ENCODE assay signal across 1 cellular context in genomic region chr1:52059326-52059725, GRCh38.
TF ChIP-seq lines count a peak whose summit lies in the region.

No MANE protein-coding gene starts in this region.

TF ChIP-seq in WTC11, 78 proteins besides CTCF, POLR2A, EP300 and RAD21 (continued from another document):
- no peak for TF ChIP-seq PRDM15 (CRISPR knock-in tag; IDR thresholded peaks at IDR 0.05)
- TF ChIP-seq TEAD4 (CRISPR knock-in tag; IDR thresholded peaks at IDR 0.05), result no peak
- no peak for TF ChIP-seq JAZF1 (CRISPR knock-in tag; IDR thresholded peaks at IDR 0.05)
- no peak for TF ChIP-seq IRF2 (CRISPR knock-in tag; IDR thresholded peaks at IDR 0.05; ENCODE audit: borderline replicate concordance, low read depth)
